16 cellular contexts compared by ENCODE assay signal in genomic region chr14:106511411-106512198, GRCh38.
DNase-seq lines count a peak whose midpoint lies in the region; ATAC-seq lines count a peak whose summit lies in the region.
"Had no signal": no experiment of that assay in that cellular context is flagged by ENCODE, and none has a peak within 500 bp of the region (broad histone marks: within the 10 kb centered on the region; RNA-seq: fewer than 3 reads in every experiment).

No MANE protein-coding gene starts in this region.

- H3K27ac ChIP-seq in effector memory CD4-positive, alpha-beta T cell (ENCODE audit: insufficient read depth, low read length, poor library complexity, severe bottlenecking) = peak overlapping the region; percentile 44

- peak overlapping the region; percentile 92 for H3K27ac Mint-ChIP-seq in activated naive CD4-positive, alpha-beta T cell treated with anti-CD3 and anti-CD28 coated beads, Interleukin-2, amount 10 ng/mL, durations not matched to agents 7 days and 5 days
- peak overlapping the region in 1 of 2 donors; percentile 48 for H3K27ac Mint-ChIP-seq in activated naive CD4-positive, alpha-beta T cell treated with anti-CD3 and anti-CD28 coated beads, Interleukin-2, amount 50 U/mL, for 72 hours
- H3K27ac Mint-ChIP-seq in T-cell = peak overlapping the region; percentile 92 to 94
- peak overlapping the region; percentile 38 for H3K27ac Mint-ChIP-seq in stimulated activated naive B cell treated with anti-CD40 and anti-IgM and Interleukin-4, amounts not matched to agents 10 μg/mL and 1 μg/mL and 100 μg/mL, for 72 hours

- H3K9me3 ChIP-seq in effector memory CD4-positive, alpha-beta T cell (ENCODE audit: control insufficient read depth, low read length) = no peaks in the 10 kb centered on the region
- H3K9me3 ChIP-seq: esophagus squamous epithelium, testis had no signal

- H3K9me3 Mint-ChIP-seq in activated naive CD4-positive, alpha-beta T cell treated with anti-CD3 and anti-CD28 coated beads, Interleukin-2, amount 10 ng/mL, durations not matched to agents 7 days and 5 days = no peaks in the 10 kb centered on the region
- no peaks in the 10 kb centered on the region for H3K9me3 Mint-ChIP-seq in activated naive CD4-positive, alpha-beta T cell treated with anti-CD3 and anti-CD28 coated beads, Interleukin-2, amount 50 U/mL, for 72 hours
- H3K9me3 Mint-ChIP-seq in T-cell = no peaks in the 10 kb centered on the region
- H3K9me3 Mint-ChIP-seq in stimulated activated naive B cell treated with anti-CD40 and anti-IgM and Interleukin-4, amounts not matched to agents 10 μg/mL and 1 μg/mL and 100 μg/mL, for 72 hours = no peaks in the 10 kb centered on the region

- ATAC-seq in activated naive CD4-positive, alpha-beta T cell treated with anti-CD3 and anti-CD28 coated beads, Interleukin-2, amount 50 U/mL, for 72 hours = no peak
- ATAC-seq in T-cell (replicated peaks in 1 of 4) (peak; percentile 11 to 48 (median 16)), HG03520 (IDR thresholded peaks at IDR 0.05; ENCODE audit: unreplicated experiment) (no peak), Right ventricle myocardium superior (ENCODE audit: poor library complexity) (no peak)
- no peak for ATAC-seq in stimulated activated naive B cell treated with anti-CD40 and anti-IgM and Interleukin-4, amounts not matched to agents 10 μg/mL and 1 μg/mL and 100 μg/mL, for 72 hours (replicated peaks)
- ATAC-seq: HepG2, left lobe of liver had no signal

- H3K4me1 Mint-ChIP-seq in activated naive CD4-positive, alpha-beta T cell treated with anti-CD3 and anti-CD28 coated beads, Interleukin-2, amount 10 ng/mL, durations not matched to agents 7 days and 5 days = peaks cover 65% of the 10 kb centered on the region
- H3K4me1 Mint-ChIP-seq in T-cell = peaks cover 69 to 74% (median 73%) of the 10 kb centered on the region in 3 donors
- peaks cover 10 to 18% of the 10 kb centered on the region in 2 donors for H3K4me1 Mint-ChIP-seq in stimulated activated naive B cell treated with anti-CD40 and anti-IgM and Interleukin-4, amounts not matched to agents 10 μg/mL and 1 μg/mL and 100 μg/mL, for 72 hours

- no peak for DNase-seq in activated naive CD4-positive, alpha-beta T cell treated with anti-CD3 and anti-CD28 coated beads, Interleukin-2, amount 10 ng/mL, durations not matched to agents 7 days and 5 days
- DNase-seq in activated naive CD4-positive, alpha-beta T cell treated with anti-CD3 and anti-CD28 coated beads, Interleukin-2, amount 50 U/mL, for 72 hours (ENCODE audit: low spot score in 2 of 2) = no peak
- DNase-seq in T-cell = no peak
- DNase-seq in effector memory CD4-positive, alpha-beta T cell = no peak
- DNase-seq in stimulated activated naive B cell treated with anti-CD40 and anti-IgM and Interleukin-4, amounts not matched to agents 10 μg/mL and 1 μg/mL and 100 μg/mL, for 72 hours = no peak
- DNase-seq in Right ventricle myocardium superior = no peak
- no peak for DNase-seq in COR-L47 (lab: John Stamatoyannopoulos, UW)
- DNase-seq: amniotic stem cell, esophagus squamous epithelium, midbrain, MM.1S, NCI-H2227 treated with DMSO at 0.1 percent for 48 hours, testis had no signal

- H3K27me3 ChIP-seq in effector memory CD4-positive, alpha-beta T cell (replicated peaks; ENCODE audit: control insufficient read depth, insufficient read depth, low read length, poor library complexity, severe bottlenecking) = no peaks in the 10 kb centered on the region
- H3K27me3 ChIP-seq: testis had no signal

- CTCF ChIA-PET in activated naive CD4-positive, alpha-beta T cell treated with anti-CD3 and anti-CD28 coated beads, Interleukin-2, amount 10 ng/mL, durations not matched to agents 7 days and 5 days (lab: Charles Lee) = interaction anchor here (1.0 to 1.5 kb wide), 8 partner anchors 8 to 89 kb away, joined by 3 to 8 read pairs (median 3); no protein-coding TSS in a partner anchor
- CTCF ChIA-PET in T-cell (lab: Charles Lee) = interaction anchor here in 1 of 2 donors (0.7 to 2.1 kb wide), 7 partner anchors 9 to 91 kb away, joined by 4 to 8 read pairs (median 5); no protein-coding TSS in a partner anchor

- POLR2A ChIA-PET in T-cell (lab: Charles Lee) = interaction anchor here in 1 of 2 donors (0.6 kb wide), 1 partner anchor 42 kb away, joined by 4 read pairs; no protein-coding TSS in a partner anchor

- intact Hi-C loops in Right ventricle myocardium superior (cut with DNase I) = no loop called here

- H3K4me3 ChIP-seq in effector memory CD4-positive, alpha-beta T cell (ENCODE audit: insufficient read depth, low read depth, low read length, poor library complexity, severe bottlenecking) = no peak overlapping the region
- H3K4me3 ChIP-seq: esophagus squamous epithelium, testis had no signal

- H3K36me3 ChIP-seq in effector memory CD4-positive, alpha-beta T cell (ENCODE audit: control insufficient read depth, insufficient read depth, low read length) = no peaks in the 10 kb centered on the region
- H3K36me3 ChIP-seq: esophagus squamous epithelium had no signal

- H3K36me3 Mint-ChIP-seq in activated naive CD4-positive, alpha-beta T cell treated with anti-CD3 and anti-CD28 coated beads, Interleukin-2, amount 10 ng/mL, durations not matched to agents 7 days and 5 days = no peaks in the 10 kb centered on the region
- H3K36me3 Mint-ChIP-seq in activated naive CD4-positive, alpha-beta T cell treated with anti-CD3 and anti-CD28 coated beads, Interleukin-2, amount 50 U/mL, for 72 hours = no peaks in the 10 kb centered on the region
- no peaks in the 10 kb centered on the region for H3K36me3 Mint-ChIP-seq in T-cell
- no peaks in the 10 kb centered on the region for H3K36me3 Mint-ChIP-seq in stimulated activated naive B cell treated with anti-CD40 and anti-IgM and Interleukin-4, amounts not matched to agents 10 μg/mL and 1 μg/mL and 100 μg/mL, for 72 hours

- H3K4me3 Mint-ChIP-seq in activated naive CD4-positive, alpha-beta T cell treated with anti-CD3 and anti-CD28 coated beads, Interleukin-2, amount 10 ng/mL, durations not matched to agents 7 days and 5 days = no peak overlapping the region
- H3K4me3 Mint-ChIP-seq in T-cell = peak overlapping the region; percentile 25 to 69 (median 31)
- H3K4me3 Mint-ChIP-seq in stimulated activated naive B cell treated with anti-CD40 and anti-IgM and Interleukin-4, amounts not matched to agents 10 μg/mL and 1 μg/mL and 100 μg/mL, for 72 hours = no peak overlapping the region

- H3K4me1 ChIP-seq in effector memory CD4-positive, alpha-beta T cell (ENCODE audit: control insufficient read depth, insufficient read depth, low read length, poor library complexity, severe bottlenecking) = peaks cover 48% of the 10 kb centered on the region
- H3K4me1 ChIP-seq: esophagus squamous epithelium had no signal

- H3K27me3 Mint-ChIP-seq in activated naive CD4-positive, alpha-beta T cell treated with anti-CD3 and anti-CD28 coated beads, Interleukin-2, amount 10 ng/mL, durations not matched to agents 7 days and 5 days = peaks cover 7% of the 10 kb centered on the region
- H3K27me3 Mint-ChIP-seq in T-cell = no peaks in the 10 kb centered on the region
- H3K27me3 Mint-ChIP-seq in stimulated activated naive B cell treated with anti-CD40 and anti-IgM and Interleukin-4, amounts not matched to agents 10 μg/mL and 1 μg/mL and 100 μg/mL, for 72 hours = peaks cover 13 to 19% of the 10 kb centered on the region in 2 donors

Comparison
In these comparisons a context has a peak if more than half of its experiments do, and no peak if none do; other contexts are left out.
1. H3K4me3 Mint-ChIP-seq: peak in T-cell (3 of 3); none in activated naive CD4-positive, alpha-beta T cell treated with anti-CD3 and anti-CD28 coated beads, Interleukin-2, amount 10 ng/mL, durations not matched to agents 7 days and 5 days (single experiment) and stimulated activated naive B cell treated with anti-CD40 and anti-IgM and Interleukin-4, amounts not matched to agents 10 μg/mL and 1 μg/mL and 100 μg/mL, for 72 hours (0 of 2).
2. ATAC-seq: peak in T-cell (4 of 4); none in activated naive CD4-positive, alpha-beta T cell treated with anti-CD3 and anti-CD28 coated beads, Interleukin-2, amount 50 U/mL, for 72 hours (0 of 2), stimulated activated naive B cell treated with anti-CD40 and anti-IgM and Interleukin-4, amounts not matched to agents 10 μg/mL and 1 μg/mL and 100 μg/mL, for 72 hours (0 of 2), HG03520 (single experiment) and Right ventricle myocardium superior (single experiment).